15 cellular contexts compared by ENCODE assay signal in genomic region chr2:236744316-236745105, GRCh38.
DNase-seq lines count a peak whose midpoint lies in the region; ATAC-seq, FAIRE-seq and TF ChIP-seq lines count a peak whose summit lies in the region.
"Had no signal": no experiment of that assay in that cellular context is flagged by ENCODE, and none has a peak within 500 bp of the region (broad histone marks: within the 10 kb centered on the region; RNA-seq: fewer than 3 reads in every experiment).

No MANE protein-coding gene starts in this region.

- DNase-seq in HepG2 (ENCODE audit: low spot score) (no peak), right lobe of liver (no peak), brain microvascular endothelial cell (peak; percentile 99), mesendoderm (peak; percentile 23), GM20000 (ENCODE audit: low spot score) (no peak), GM10266 (ENCODE audit: extremely low spot score) (no peak)
- no peak for DNase-seq in activated T-cell treated with anti-CD3 and anti-CD28 coated beads, Interleukin-2, amount 50 U/mL, for 24 hours
- DNase-seq: activated CD4-positive, CD25-positive, alpha-beta regulatory T cell; activated effector memory CD4-positive, alpha-beta T cell treated with anti-CD3 and anti-CD28 coated beads, Interleukin-2, amount 50 U/mL, for 16 hours; effector CD8-positive, alpha-beta T cell; immature natural killer cell; NCI-H1930; occipital lobe had no signal

- no peak overlapping the region for H4K8ac ChIP-seq in mesendoderm (ENCODE audit: low read depth, low read length)

- no peak overlapping the region for H2AFZ ChIP-seq in HepG2 (ENCODE audit: low read length)

- peaks cover 14% of the 10 kb centered on the region for H3K27me3 Mint-ChIP-seq in activated T-cell treated with anti-CD3 and anti-CD28 coated beads, Interleukin-2, amount 50 U/mL, for 24 hours

- TF ChIP-seq EP300 in HepG2 (IDR thresholded peaks at IDR 0.05; ENCODE audit: low read depth in 2 of 2, low read length in 2 of 2) (no peak), HepG2 (CRISPR knock-in tag; IDR thresholded peaks at IDR 0.05; ENCODE audit: borderline replicate concordance) (no peak)

- H4K20me1 ChIP-seq in HepG2 (ENCODE audit: insufficient read depth, low read length), result no peaks in the 10 kb centered on the region

- CTCF ChIA-PET in HepG2 (lab: Yijun Ruan, JAX; ENCODE audit: low intra/inter-chr PET ratio, low total read pairs), result no interaction called here

- no peak overlapping the region for H4K5ac ChIP-seq in mesendoderm (ENCODE audit: low read length)

- no peak overlapping the region for H3K56ac ChIP-seq in mesendoderm (ENCODE audit: low read length)

- ATAC-seq in HepG2 (no peak), right lobe of liver (no peak), GM18868 (IDR thresholded peaks at IDR 0.05; ENCODE audit: unreplicated experiment) (no peak)

- no peak overlapping the region for H2BK15ac ChIP-seq in mesendoderm (replicated peaks; ENCODE audit: low read depth)

- H3K9me3 Mint-ChIP-seq in activated T-cell treated with anti-CD3 and anti-CD28 coated beads, Interleukin-2, amount 50 U/mL, for 24 hours, result no peaks in the 10 kb centered on the region
- H3K9me3 Mint-ChIP-seq: immature natural killer cell had no signal

- peaks cover 0 to 11% of the 10 kb centered on the region in 2 experiments; a peak in 1 of 5 replicates for H3K27me3 ChIP-seq in HepG2 (ENCODE audit: control insufficient read depth in 1 of 2, insufficient read depth in 2 of 2, low read length in 2 of 2)
- H3K27me3 ChIP-seq in right lobe of liver, result no peaks in the 10 kb centered on the region
- H3K27me3 ChIP-seq in brain microvascular endothelial cell (replicated peaks), result no peaks in the 10 kb centered on the region
- no peaks in the 10 kb centered on the region for H3K27me3 ChIP-seq in mesendoderm (ENCODE audit: insufficient read depth, low read length, poor library complexity)

- H3K79me1 ChIP-seq in mesendoderm (ENCODE audit: low read length), result no peaks in the 10 kb centered on the region

- H3K4me2 ChIP-seq in HepG2 (ENCODE audit: low read depth, low read length) (no peak overlapping the region), mesendoderm (ENCODE audit: low read length) (no peak overlapping the region)

- H3K4me3 ChIP-seq in HepG2 (replicated peaks in 1 of 3; ENCODE audit: insufficient read depth in 1 of 3, low read depth in 2 of 3, low read length in 3 of 3) (no peak overlapping the region), right lobe of liver (no peak overlapping the region), brain microvascular endothelial cell (ENCODE audit: low read depth, low read length) (no peak overlapping the region), mesendoderm (ENCODE audit: low read length) (no peak overlapping the region)

- peak overlapping the region; percentile 69 for H3K18ac ChIP-seq in mesendoderm (ENCODE audit: low read length)

- BruUV-seq in HepG2 (replicated peaks; lab: Mats Ljungman, UMichigan), result no TSS peak

- H3K4me1 ChIP-seq in HepG2 (ENCODE audit: insufficient read depth, low read length) (no peaks in the 10 kb centered on the region), right lobe of liver (no peaks in the 10 kb centered on the region), mesendoderm (ENCODE audit: control insufficient read depth, low read depth, low read length) (peaks cover 11% of the 10 kb centered on the region)

- WGBS in HepG2 (ENCODE audit: low lambda C conversion rate), result 51% methylated on average over 6 of the region's 6 CpGs
- 87% methylated on average over 6 of the region's 6 CpGs for WGBS in right lobe of liver (ENCODE audit: insufficient coverage, low coverage, low lambda C conversion rate, missing lambda C conversion rate)
- no CpG with 5 or more reads among the region's 6 CpGs for WGBS in mesendoderm (ENCODE audit: extremely low coverage, insufficient coverage, low lambda C conversion rate)

- POLR2A ChIA-PET in HepG2 (lab: Yijun Ruan, JAX), result no interaction called here

- no peaks in the 10 kb centered on the region for H3K36me3 Mint-ChIP-seq in activated T-cell treated with anti-CD3 and anti-CD28 coated beads, Interleukin-2, amount 50 U/mL, for 24 hours (ENCODE audit: low read depth)
- H3K36me3 Mint-ChIP-seq: immature natural killer cell had no signal

- H2BK120ac ChIP-seq in mesendoderm (ENCODE audit: low read depth, low read length), result no peak overlapping the region

- no peak for TF ChIP-seq CTCF in HepG2 (CRISPR knock-in tag; IDR thresholded peaks at IDR 0.05)
- no peak for TF ChIP-seq CTCF in right lobe of liver (IDR thresholded peaks at IDR 0.05)
- TF ChIP-seq CTCF in brain microvascular endothelial cell (IDR thresholded peaks at IDR 0.05; ENCODE audit: low read depth, low read length, missing control alignments), result no peak
- no peak for TF ChIP-seq CTCF in GM20000 (IDR thresholded peaks at IDR 0.05; ENCODE audit: extremely low read depth, missing control alignments)
- no peak for TF ChIP-seq CTCF in GM10266 (IDR thresholded peaks at IDR 0.05; ENCODE audit: control insufficient read depth, insufficient read depth, low read depth, missing control alignments)

- H3K23ac ChIP-seq in mesendoderm (ENCODE audit: low read length), result no peak overlapping the region

- no peak overlapping the region for H3K4me3 Mint-ChIP-seq in activated T-cell treated with anti-CD3 and anti-CD28 coated beads, Interleukin-2, amount 50 U/mL, for 24 hours
- H3K4me3 Mint-ChIP-seq: immature natural killer cell had no signal

- H3K4ac ChIP-seq in mesendoderm (ENCODE audit: low read depth, low read length), result no peak overlapping the region

- H3K27ac ChIP-seq in HepG2 (ENCODE audit: extremely low read length, insufficient read depth, low read length), result no peak overlapping the region
- H3K27ac ChIP-seq in right lobe of liver, result no peak overlapping the region
- peak overlapping the region; percentile 98 for H3K27ac ChIP-seq in brain microvascular endothelial cell
- no peak overlapping the region for H3K27ac ChIP-seq in mesendoderm (ENCODE audit: low read depth, low read length)

- H3K36me3 ChIP-seq in HepG2 (replicated peaks in 1 of 2; ENCODE audit: control insufficient read depth in 1 of 2, insufficient read depth in 2 of 2, low read length in 2 of 2), result no peaks in the 10 kb centered on the region
- H3K36me3 ChIP-seq in right lobe of liver, result no peaks in the 10 kb centered on the region
- no peaks in the 10 kb centered on the region for H3K36me3 ChIP-seq in brain microvascular endothelial cell (replicated peaks)
- no peaks in the 10 kb centered on the region for H3K36me3 ChIP-seq in mesendoderm (ENCODE audit: control insufficient read depth, insufficient read depth, low read length)

- H3K9ac ChIP-seq in HepG2 (ENCODE audit: insufficient read depth, low read depth, low read length) (no peak overlapping the region), mesendoderm (ENCODE audit: low read length) (no peak overlapping the region)

- H3K79me2 ChIP-seq in HepG2 (ENCODE audit: insufficient read depth, low read length) (no peaks in the 10 kb centered on the region), mesendoderm (ENCODE audit: control insufficient read depth, insufficient read depth, low read length) (no peaks in the 10 kb centered on the region)

- TF ChIP-seq POLR2A in HepG2 (IDR thresholded peaks at IDR 0.05; ENCODE audit: insufficient read depth in 1 of 2, low read depth in 2 of 2, low read length in 2 of 2) (no peak), right lobe of liver (IDR thresholded peaks at IDR 0.05) (no peak)

- FAIRE-seq in HepG2 (lab: Jason Lieb, UNC), result no peak
- FAIRE-seq: A204.1 had no signal

- no peak for TF ChIP-seq RAD21 in HepG2 (CRISPR knock-in tag; IDR thresholded peaks at IDR 0.05)

- H3K27ac Mint-ChIP-seq in activated T-cell treated with anti-CD3 and anti-CD28 coated beads, Interleukin-2, amount 50 U/mL, for 24 hours, result no peak overlapping the region
- H3K27ac Mint-ChIP-seq: immature natural killer cell had no signal

- intact Hi-C loops in HepG2 (cut with micrococcal nuclease; ENCODE audit: unreplicated experiment), result no loop called here
- intact Hi-C loops in right lobe of liver (cut with DNase I), result no loop called here

- H3K4me1 Mint-ChIP-seq in activated T-cell treated with anti-CD3 and anti-CD28 coated beads, Interleukin-2, amount 50 U/mL, for 24 hours (ENCODE audit: low read depth), result no peaks in the 10 kb centered on the region
- H3K4me1 Mint-ChIP-seq: immature natural killer cell had no signal

- in situ Hi-C loops in HepG2 (cut with HindIII; ENCODE audit: extremely low pct_ligation_motif_present, low pct_unique_long_range_greater_than_20kb), result no loop called here
- in situ Hi-C loops in brain microvascular endothelial cell (cut with HindIII; ENCODE audit: low pct_ligation_motif_present, low sequenced_read_pairs), result no loop called here

- no peak overlapping the region for H2AK5ac ChIP-seq in mesendoderm (ENCODE audit: low read length)

- H3K9me3 ChIP-seq in HepG2 (ENCODE audit: low read length) (no peaks in the 10 kb centered on the region), right lobe of liver (no peaks in the 10 kb centered on the region)

- no peak overlapping the region for H2BK5ac ChIP-seq in mesendoderm (ENCODE audit: low read length)

TF ChIP-seq in HepG2, 621 proteins besides CTCF, POLR2A, EP300 and RAD21:
- TF ChIP-seq HOXA3 (CRISPR knock-in tag; IDR thresholded peaks at IDR 0.05) (no peak), MAFK (conservative IDR thresholded peaks at IDR 0.05 in 1 of 2, IDR thresholded peaks at IDR 0.05 in 1 of 2; ENCODE audit: low read length in 2 of 2) (peak; percentile 63 to 83), MAFF (IDR thresholded peaks at IDR 0.05; ENCODE audit: low read depth, low read length) (peak; percentile 58)

Comparison
In these comparisons a context has a peak if more than half of its experiments do, and no peak if none do; other contexts are left out.
1. DNase-seq: peak in brain microvascular endothelial cell (single experiment) and mesendoderm (single experiment); none in HepG2 (single experiment), right lobe of liver (0 of 3), GM20000 (single experiment), GM10266 (single experiment) and activated T-cell treated with anti-CD3 and anti-CD28 coated beads, Interleukin-2, amount 50 U/mL, for 24 hours (single experiment).